ENCODE assay signal across 8 cellular contexts in the genomic region with DNA sequence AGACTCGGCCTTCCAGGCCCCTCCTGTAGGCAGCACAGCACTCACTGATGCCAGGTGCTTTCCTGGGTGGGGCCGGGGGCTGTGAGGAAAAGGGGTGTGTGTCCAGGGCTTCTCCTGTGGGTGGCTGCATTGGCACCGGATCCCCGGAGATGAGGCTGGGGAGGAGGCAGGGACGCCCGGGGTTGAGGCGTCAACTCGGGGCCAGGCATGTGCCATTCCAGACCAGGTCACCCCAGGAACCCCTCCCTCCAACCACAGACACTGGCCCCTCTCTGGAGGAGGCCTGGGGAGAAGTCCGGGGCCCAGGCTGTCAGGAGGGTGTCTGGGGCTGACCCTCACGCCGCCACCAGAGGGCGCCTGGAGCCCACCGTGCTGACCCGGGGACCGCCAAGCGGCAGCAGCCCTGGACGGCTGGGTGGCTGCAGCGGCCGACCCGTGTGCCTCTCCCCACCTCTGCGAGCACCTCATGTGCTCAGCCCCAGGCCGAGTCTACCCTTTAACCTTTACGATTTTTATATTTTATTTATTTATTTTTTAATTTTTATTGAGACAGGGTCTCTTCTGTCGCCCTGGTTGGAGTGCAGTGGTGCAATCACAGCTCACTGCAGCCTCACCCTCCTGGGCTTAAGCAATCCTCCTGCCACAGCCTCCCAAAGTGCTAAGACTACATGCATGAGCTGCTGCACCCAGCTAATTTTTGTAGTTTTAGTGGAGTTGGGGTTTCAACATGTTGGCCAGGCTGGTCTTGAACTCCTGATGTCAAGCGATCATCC.
DNase-seq lines count a peak whose midpoint lies in the region; ATAC-seq lines count a peak whose summit lies in the region.

No MANE protein-coding gene starts in this region.

- intact Hi-C loops in posterior cingulate gyrus (cut with DNase I) = loop anchor here (2.0 kb wide), 3 partner anchors 29 to 391 kb away; partner anchors contain the start of gene CIAO3

- H3K27ac Mint-ChIP-seq in activated naive CD4-positive, alpha-beta T cell treated with anti-CD3 and anti-CD28 coated beads, Interleukin-2, amount 10 ng/mL, durations not matched to agents 7 days and 5 days = no peak overlapping the region

- H3K36me3 Mint-ChIP-seq in activated naive CD4-positive, alpha-beta T cell treated with anti-CD3 and anti-CD28 coated beads, Interleukin-2, amount 10 ng/mL, durations not matched to agents 7 days and 5 days = no peaks in the 10 kb centered on the region

- H3K9me3 Mint-ChIP-seq in activated naive CD4-positive, alpha-beta T cell treated with anti-CD3 and anti-CD28 coated beads, Interleukin-2, amount 10 ng/mL, durations not matched to agents 7 days and 5 days = no peaks in the 10 kb centered on the region

- DNase-seq in COLO829 (ENCODE audit: low spot score) (peak; percentile 59), HK-2 (ENCODE audit: unreplicated experiment) (peak; percentile 70), SKM-1 (lab: John Stamatoyannopoulos, UW; ENCODE audit: unreplicated experiment) (peak; percentile 63), globus pallidus (ENCODE audit: low spot score) (peak; percentile 58), posterior cingulate gyrus (peak in 9 of 10 donors; percentile 73 to 97 (median 85))
- peak; percentile 84 for DNase-seq in activated naive CD4-positive, alpha-beta T cell treated with anti-CD3 and anti-CD28 coated beads, Interleukin-2, amount 10 ng/mL, durations not matched to agents 7 days and 5 days

- ATAC-seq in GM19395 (IDR thresholded peaks at IDR 0.05; ENCODE audit: unreplicated experiment) (no peak), GM21423 (IDR thresholded peaks at IDR 0.05; ENCODE audit: unreplicated experiment) (no peak)

- H3K27me3 Mint-ChIP-seq in activated naive CD4-positive, alpha-beta T cell treated with anti-CD3 and anti-CD28 coated beads, Interleukin-2, amount 10 ng/mL, durations not matched to agents 7 days and 5 days = peaks cover 89% of the 10 kb centered on the region

- CTCF ChIA-PET in activated naive CD4-positive, alpha-beta T cell treated with anti-CD3 and anti-CD28 coated beads, Interleukin-2, amount 10 ng/mL, durations not matched to agents 7 days and 5 days (lab: Charles Lee) = interaction anchor here (0.6 to 6.7 kb wide), 17 partner anchors 8 to 391 kb away, joined by 3 to 94 read pairs (median 7); partner anchors contain the start of genes ANTKMT, CCDC78, CIAO3 and HAGHL

- H3K4me3 Mint-ChIP-seq in activated naive CD4-positive, alpha-beta T cell treated with anti-CD3 and anti-CD28 coated beads, Interleukin-2, amount 10 ng/mL, durations not matched to agents 7 days and 5 days = no peak overlapping the region

- H3K4me1 Mint-ChIP-seq in activated naive CD4-positive, alpha-beta T cell treated with anti-CD3 and anti-CD28 coated beads, Interleukin-2, amount 10 ng/mL, durations not matched to agents 7 days and 5 days = peaks cover 12% of the 10 kb centered on the region
